ENCODE assay signal across 22 cellular contexts in the genomic region with DNA sequence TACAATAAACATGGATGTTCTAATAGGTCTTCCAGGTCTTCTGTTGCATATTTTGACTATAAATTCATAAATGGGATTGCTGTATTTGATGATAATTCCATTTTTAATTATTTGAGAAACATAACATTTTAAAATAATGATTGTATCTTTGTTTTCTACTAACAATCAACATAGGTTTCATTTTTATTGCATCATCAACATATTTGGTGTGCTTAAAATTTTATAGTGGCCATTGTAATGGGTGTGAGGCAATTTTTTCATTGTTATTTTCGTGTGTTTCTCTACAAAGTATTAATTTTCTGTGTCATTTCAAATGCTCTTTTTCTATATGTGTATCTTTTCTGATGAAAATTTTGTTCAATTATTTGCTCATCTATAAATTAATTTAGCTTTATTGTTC.
"Had no signal": no experiment of that assay in that cellular context is flagged by ENCODE, and none has a peak within 500 bp of the region (broad histone marks: within the 10 kb centered on the region; RNA-seq: fewer than 3 reads in every experiment).

No MANE protein-coding gene starts in this region.

- H3K9ac ChIP-seq: parathyroid adenoma had no signal

- H2AFZ ChIP-seq: parathyroid adenoma had no signal

- DNase-seq: dermis blood vessel endothelial cell; effector memory CD4-positive, alpha-beta T cell; foreskin fibroblast; gastrocnemius medialis; head of caudate nucleus; left cardiac atrium; left lung; mesenchymal stem cell; mucosa of descending colon; naive B cell; stimulated activated CD4-positive, alpha-beta T cell treated with anti-CD3 and anti-CD28 coated beads, Interleukin-2, amount 100 ng/mL, for 24 hours; stimulated activated CD4-positive, alpha-beta T cell treated with anti-CD3 and anti-CD28 coated beads, Interleukin-4, amount 100 ng/mL, for 4 hours; stimulated activated naive CD8-positive, alpha-beta T cell treated with anti-CD3 and anti-CD28 coated beads, Interleukin-15, Interleukin-2, amounts not matched to agents 100 U/mL and 50 U/mL, for 24 hours; substantia nigra; testis; tibial artery had no signal

- ATAC-seq: gastrocnemius medialis; left cardiac atrium; left lung; mucosa of descending colon; natural killer cell treated with Interleukin-12 subunit alpha and Interleukin-12 subunit beta and Interleukin-15 and Interleukin-18, amount 100 ng/mL, for 72 hours; sciatic nerve; stimulated activated memory B cell treated with anti-CD40 and anti-IgM and Interleukin-4, amounts not matched to agents 10 μg/mL and 1 μg/mL and 100 μg/mL, for 72 hours; stimulated activated naive CD8-positive, alpha-beta T cell treated with anti-CD3 and anti-CD28 coated beads, Interleukin-15, Interleukin-2, amounts not matched to agents 100 U/mL and 50 U/mL, for 24 hours had no signal

- H3K27me3 ChIP-seq: gastrocnemius medialis, left lung, neutrophil, testis, tibial artery had no signal

- H3K9me3 ChIP-seq: gastrocnemius medialis, testis had no signal

- H3K4me1 ChIP-seq: gastrocnemius medialis, left lung, parathyroid adenoma, testis, tibial artery had no signal

- H3K4me3 ChIP-seq: coronary artery, gastrocnemius medialis, left lung, mucosa of descending colon, testis, tibial artery had no signal

- H3K79me2 ChIP-seq: parathyroid adenoma had no signal

- H3K27ac ChIP-seq: coronary artery, gastrocnemius medialis, left lung, neutrophil, parathyroid adenoma, testis, tibial artery had no signal
